9 cellular contexts compared by ENCODE assay signal in genomic region chr2:30236591-30237245, GRCh38.
DNase-seq lines count a peak whose midpoint lies in the region; ATAC-seq and TF ChIP-seq lines count a peak whose summit lies in the region.
"Had no signal": no experiment of that assay in that cellular context is flagged by ENCODE, and none has a peak within 500 bp of the region (broad histone marks: within the 10 kb centered on the region; RNA-seq: fewer than 3 reads in every experiment).

No MANE protein-coding gene starts in this region.

- no peak for DNase-seq in AG10803 (ENCODE audit: low read depth)
- no peak for DNase-seq in SK-N-MC (ENCODE audit: low read depth, low spot score)
- DNase-seq in effector memory CD8-positive, alpha-beta T cell = no peak
- no peak for DNase-seq in HuH-7.5 (ENCODE audit: low spot score)
- no peak for DNase-seq in GDM1 (lab: John Stamatoyannopoulos, UW)
- no peak for DNase-seq in DMS153 (lab: John Stamatoyannopoulos, UW)
- no peak for DNase-seq in GM20000 (ENCODE audit: low spot score)
- DNase-seq: NCI-H1694 treated with DMSO at 0.1 percent for 48 hours had no signal

- H3K27me3 Mint-ChIP-seq in effector memory CD8-positive, alpha-beta T cell = no peaks in the 10 kb centered on the region
- H3K27me3 Mint-ChIP-seq in nephron (ENCODE audit: low read depth) = no peaks in the 10 kb centered on the region

- no peaks in the 10 kb centered on the region for H3K9me3 Mint-ChIP-seq in effector memory CD8-positive, alpha-beta T cell
- H3K9me3 Mint-ChIP-seq in nephron = no peaks in the 10 kb centered on the region

- H3K27ac ChIP-seq in SK-N-MC = peak overlapping the region; percentile 62

- H3K4me3 ChIP-seq in AG10803 (ENCODE audit: low read length) (peak overlapping the region; percentile 99), SK-N-MC (peak overlapping the region; percentile 82)

- no peaks in the 10 kb centered on the region for H3K9me3 ChIP-seq in SK-N-MC (ENCODE audit: low read depth, low read length)

- peak overlapping the region; percentile 89 to 93 for H3K4me3 Mint-ChIP-seq in effector memory CD8-positive, alpha-beta T cell
- H3K4me3 Mint-ChIP-seq in nephron = peak overlapping the region in 1 of 3 experiments; percentile 34

- H3K36me3 ChIP-seq in SK-N-MC (ENCODE audit: insufficient read depth, low read length) = peaks cover 96% of the 10 kb centered on the region

- 0 out of 2 replicates have a peak, but pooled peaks have one; percentile 1 for TF ChIP-seq CTCF in AG10803 (conservative IDR thresholded peaks at IDR 0.05; ENCODE audit: low read length)
- no peak for TF ChIP-seq CTCF in nephron (IDR thresholded peaks at IDR 0.05; ENCODE audit: unreplicated experiment in 3 of 3)
- no peak for TF ChIP-seq CTCF in GM20000 (IDR thresholded peaks at IDR 0.05; ENCODE audit: extremely low read depth, missing control alignments)

- peak overlapping the region; percentile 98 for H3K9ac ChIP-seq in SK-N-MC (ENCODE audit: insufficient read length)

- peak overlapping the region; percentile 91 to 97 for H3K27ac Mint-ChIP-seq in effector memory CD8-positive, alpha-beta T cell
- peak overlapping the region in 2 of 3 experiments; percentile 9 to 27 for H3K27ac Mint-ChIP-seq in nephron

- H3K4me1 Mint-ChIP-seq in effector memory CD8-positive, alpha-beta T cell (ENCODE audit: low read depth in 2 of 2) = peaks cover 77 to 82% of the 10 kb centered on the region in 2 donors
- H3K4me1 Mint-ChIP-seq in nephron = peaks cover 56% of the 10 kb centered on the region

- ATAC-seq in effector memory CD8-positive, alpha-beta T cell (replicated peaks) = no peak

- peaks cover 81% of the 10 kb centered on the region for H3K36me3 Mint-ChIP-seq in effector memory CD8-positive, alpha-beta T cell (ENCODE audit: insufficient read depth)
- H3K36me3 Mint-ChIP-seq in nephron (ENCODE audit: low read depth) = peaks cover 69% of the 10 kb centered on the region
